8 cellular contexts compared by ENCODE assay signal in the genomic region with DNA sequence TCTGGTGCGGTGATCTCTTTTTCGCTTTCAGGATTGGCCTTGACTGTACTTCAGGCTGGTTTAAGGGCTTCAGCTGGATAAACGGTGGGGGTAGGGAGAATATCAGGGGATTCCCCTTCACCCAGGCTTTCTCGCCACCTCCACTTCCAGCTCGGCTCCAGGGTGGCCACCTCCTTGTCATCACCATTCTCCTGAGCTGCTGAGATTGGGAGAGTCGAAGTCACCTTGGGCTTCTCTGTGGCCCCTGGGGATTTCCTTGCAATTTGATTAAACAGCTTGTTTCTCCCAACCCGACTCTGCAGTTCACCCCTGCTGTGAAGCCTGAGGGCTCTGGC. TPM values are rescaled to one million over a fixed set of nuclear protein-coding genes. Genes with fewer than 3 reads are reported as not detected.
A peak's percentile ranks its signal among the peaks of the same experiment; 100 is the strongest.
DNase-seq lines count a peak whose midpoint lies in the region; ATAC-seq and TF ChIP-seq lines count a peak whose summit lies in the region.

No MANE protein-coding gene starts in this region.

- H3K4me3 ChIP-seq in iPS-11a (ENCODE audit: low read depth, low read length) = peak overlapping the region; percentile 61
- H3K4me3 ChIP-seq in stomach = peak overlapping the region; percentile 61 to 73 (median 71)

- no peak for TF ChIP-seq POLR2A in stomach (IDR thresholded peaks at IDR 0.05)

- no peak for TF ChIP-seq EP300 in stomach (IDR thresholded peaks at IDR 0.05)

- H3K9me3 ChIP-seq in stomach = no peaks in the 10 kb centered on the region

- H3K4me1 ChIP-seq in stomach = peaks cover 5 to 29% (median 25%) of the 10 kb centered on the region in 4 donors

- peak; percentile 32 for DNase-seq in activated CD4-positive, alpha-beta T cell treated with anti-CD3 and anti-CD28 coated beads for 48 hours
- no peak for DNase-seq in activated CD4-positive, alpha-beta T cell treated with anti-CD3 and anti-CD28 coated beads for 4 hours
- DNase-seq in RPMI8226 (peak; percentile 38), stomach (no peak), NCI-H2171 (lab: John Stamatoyannopoulos, UW) (no peak)
- no peak for DNase-seq in activated CD4-positive, CD25-positive, alpha-beta regulatory T cell treated with anti-CD3 and anti-CD28 coated beads, Interleukin-2, amount 50 U/mL, for 72 hours

- TF ChIP-seq CTCF in stomach (IDR thresholded peaks at IDR 0.05) = no peak

- no peak for ATAC-seq in HG03469 (IDR thresholded peaks at IDR 0.05; ENCODE audit: unreplicated experiment)

- peaks cover 0 to 6% (median 1%) of the 10 kb centered on the region in 4 donors for H3K36me3 ChIP-seq in stomach

- 5 to 14% (median 9%) methylated on average over 7 of the region's 7 CpGs for WGBS in stomach, 5 donors

- intact Hi-C loops in stomach (cut with DNase I; ENCODE audit: low total_unique reads) = no loop called here

- peak overlapping the region; percentile 72 to 89 (median 80) for H3K27ac ChIP-seq in stomach

- peaks cover 0 to 19% (median 0%) of the 10 kb centered on the region in 3 donors for H3K27me3 ChIP-seq in stomach

RNA-seq across cellular contexts. Expression of gene BSPRY, which starts 1.0 kb away (rescaled TPM):
- total RNA-seq in stomach = 10 to 100 TPM in 4 of 5 donors, 1 to 10 TPM in 1; 2.2 to 60.3 (median 16.0) TPM
- 10 to 100 TPM; 16.1 to 28.9 (median 24.5) TPM for polyA plus RNA-seq in stomach

RNA-seq across cellular contexts. Expression of gene WDR31, which starts 10.2 kb away (rescaled TPM):
- total RNA-seq in stomach = 1 to 10 TPM in 2 of 5 donors, under 1 TPM in 2, not detected in 1; 0.29 to 5.0 (median 0.96) TPM
- polyA plus RNA-seq in stomach = 1 to 10 TPM; 1.2 to 1.5 (median 1.3) TPM

RNA-seq across cellular contexts. Expression of gene HDHD3, which starts 26.5 kb away (rescaled TPM):
- total RNA-seq in stomach = 100 to 1,000 TPM in 3 of 5 donors, 10 to 100 TPM in 2; 41.3 to 120 (median 104) TPM
- 10 to 100 TPM; 42.5 to 81.1 (median 51.6) TPM for polyA plus RNA-seq in stomach

RNA-seq across cellular contexts. Expression of gene RNF183, which starts 47.1 kb away (rescaled TPM):
- 1 to 10 TPM in 2 of 5 donors, under 1 TPM in 1, not detected in 2; 0.43 to 5.0 (median 1.8) TPM for total RNA-seq in stomach
- 1 to 10 TPM in 2 of 3 donors, under 1 TPM in 1; 0.46 to 5.6 (median 1.2) TPM for polyA plus RNA-seq in stomach

RNA-seq across cellular contexts. Expression of gene ALAD, which starts 50.8 kb away (rescaled TPM):
- total RNA-seq in stomach = 100 to 1,000 TPM in 1 of 5 donors, 10 to 100 TPM in 4; 30.8 to 102 (median 44.8) TPM
- polyA plus RNA-seq in stomach = 10 to 100 TPM; 33.9 to 69.2 (median 64.8) TPM

Comparison
In these comparisons a context has a peak if more than half of its experiments do, and no peak if none do; other contexts are left out.
1. DNase-seq: peak in activated CD4-positive, alpha-beta T cell treated with anti-CD3 and anti-CD28 coated beads for 48 hours (single experiment) and RPMI8226 (single experiment); none in activated CD4-positive, alpha-beta T cell treated with anti-CD3 and anti-CD28 coated beads for 4 hours (0 of 2), stomach (single experiment), NCI-H2171 (single experiment) and activated CD4-positive, CD25-positive, alpha-beta regulatory T cell treated with anti-CD3 and anti-CD28 coated beads, Interleukin-2, amount 50 U/mL, for 72 hours (single experiment).